ENCODE assay signal across 19 cellular contexts in genomic region chr9:76433851-76434250, GRCh38. TPM values are rescaled to one million over a fixed set of nuclear protein-coding genes. Genes with fewer than 3 reads are reported as not detected.
DNase-seq lines count a peak whose midpoint lies in the region; ATAC-seq and TF ChIP-seq lines count a peak whose summit lies in the region.
"Had no signal": no experiment of that assay in that cellular context is flagged by ENCODE, and none has a peak within 500 bp of the region (broad histone marks: within the 10 kb centered on the region; RNA-seq: fewer than 3 reads in every experiment).

No MANE protein-coding gene starts in this region.

- no TSS peak for BruUV-seq in MCF 10A (replicated peaks; lab: Mats Ljungman, UMichigan)

- H3K4me3 ChIP-seq in breast epithelium = no peak overlapping the region
- H3K4me3 ChIP-seq: sigmoid colon, SJSA1, upper lobe of left lung had no signal

- H3K27me3 Mint-ChIP-seq in MCF 10A (ENCODE audit: insufficient read depth, unreplicated experiment) = no peaks in the 10 kb centered on the region

- CTCF ChIA-PET in MCF 10A (lab: Yijun Ruan, JAX) = interaction anchor here (0.6 to 1.8 kb wide), 3 partner anchors 13 to 224 kb away, joined by 4 to 6 read pairs (median 6); no protein-coding TSS in a partner anchor

- no peak overlapping the region for H3K4me3 Mint-ChIP-seq in MCF 10A (ENCODE audit: unreplicated experiment)
- H3K4me3 Mint-ChIP-seq: activated naive CD4-positive, alpha-beta T cell treated with anti-CD3 and anti-CD28 coated beads, Interleukin-2, amount 10 ng/mL, durations not matched to agents 7 days and 5 days; H9; mesothelial cell of epicardium had no signal

- no peaks in the 10 kb centered on the region for H3K27me3 ChIP-seq in breast epithelium
- H3K27me3 ChIP-seq: sigmoid colon, SJSA1, upper lobe of left lung had no signal

- no peaks in the 10 kb centered on the region for H3K9me3 Mint-ChIP-seq in MCF 10A (ENCODE audit: unreplicated experiment)
- H3K9me3 Mint-ChIP-seq: activated naive CD4-positive, alpha-beta T cell treated with anti-CD3 and anti-CD28 coated beads, Interleukin-2, amount 10 ng/mL, durations not matched to agents 7 days and 5 days; H9 had no signal

- TF ChIP-seq CTCF in MCF 10A (IDR thresholded peaks at IDR 0.05; ENCODE audit: unreplicated experiment) (no peak), breast epithelium (IDR thresholded peaks at IDR 0.05) (no peak)

- DNase-seq in MCF 10A (ENCODE audit: unreplicated experiment) (peak; percentile 22), breast epithelium (ENCODE audit: low spot score in 2 of 2) (no peak), fibroblast of peridontal ligament (ENCODE audit: extremely low read depth) (peak; percentile 75), mesenteric fat pad (ENCODE audit: low spot score) (no peak), germinal center (ENCODE audit: low spot score) (no peak), NCI-H82 treated with DMSO at 0.1 percent for 48 hours (lab: John Stamatoyannopoulos, UW; ENCODE audit: unreplicated experiment) (no peak)
- DNase-seq: activated CD8-positive, alpha-beta memory T cell treated with anti-CD3 and anti-CD28 coated beads for 24 hours; activated naive CD4-positive, alpha-beta T cell treated with anti-CD3 and anti-CD28 coated beads, Interleukin-2, amount 10 ng/mL, durations not matched to agents 7 days and 5 days; caudate nucleus; islet precursor cell; NCI-H1417 treated with DMSO at 0.1 percent for 48 hours; sigmoid colon; stimulated activated CD4-positive, alpha-beta T cell treated with anti-CD3 and anti-CD28 coated beads, Interleukin-4, amount 100 ng/mL, for 4 hours had no signal

- no peaks in the 10 kb centered on the region for H3K36me3 Mint-ChIP-seq in MCF 10A (ENCODE audit: insufficient read depth, unreplicated experiment)
- H3K36me3 Mint-ChIP-seq: activated naive CD4-positive, alpha-beta T cell treated with anti-CD3 and anti-CD28 coated beads, Interleukin-2, amount 10 ng/mL, durations not matched to agents 7 days and 5 days; mesothelial cell of epicardium had no signal

- TF ChIP-seq POLR2A in breast epithelium (IDR thresholded peaks at IDR 0.05) = no peak

- no peaks in the 10 kb centered on the region for H3K9me3 ChIP-seq in breast epithelium
- H3K9me3 ChIP-seq: sigmoid colon, SJSA1, upper lobe of left lung had no signal

- no peaks in the 10 kb centered on the region for H3K4me1 Mint-ChIP-seq in MCF 10A (ENCODE audit: insufficient read depth, unreplicated experiment)

- ATAC-seq in SK-N-SH treated with all-trans-retinoic acid at 6 μM for 48 hours (peak; percentile 78), HG02973 (IDR thresholded peaks at IDR 0.05; ENCODE audit: unreplicated experiment) (no peak)

- H3K36me3 ChIP-seq in breast epithelium = no peaks in the 10 kb centered on the region
- H3K36me3 ChIP-seq: sigmoid colon, SJSA1, upper lobe of left lung had no signal

- H3K4me1 ChIP-seq in breast epithelium = no peaks in the 10 kb centered on the region
- H3K4me1 ChIP-seq: sigmoid colon, SJSA1, upper lobe of left lung had no signal

- no peak overlapping the region for H3K27ac ChIP-seq in breast epithelium
- H3K27ac ChIP-seq: sigmoid colon, SJSA1, upper lobe of left lung had no signal

- no peak overlapping the region for H3K27ac Mint-ChIP-seq in MCF 10A (ENCODE audit: low read depth, unreplicated experiment)
- H3K27ac Mint-ChIP-seq: activated naive CD4-positive, alpha-beta T cell treated with anti-CD3 and anti-CD28 coated beads, Interleukin-2, amount 10 ng/mL, durations not matched to agents 7 days and 5 days; H9; mesothelial cell of epicardium had no signal

- intact Hi-C loops in MCF 10A (cut with micrococcal nuclease) = no loop called here
- intact Hi-C loops in breast epithelium (cut with DNase I; ENCODE audit: low total_unique reads) = no loop called here

- POLR2A ChIA-PET in MCF 10A (lab: Yijun Ruan, JAX) = no interaction called here

TF ChIP-seq in SK-N-SH treated with all-trans-retinoic acid at 6 μM for 48 hours, 23 proteins besides CTCF, POLR2A, EP300 and RAD21 (continues in another document):
- TF ChIP-seq CSRNP3 (CRISPR knock-in tag; IDR thresholded peaks at IDR 0.05) (no peak), TOX (CRISPR knock-in tag; IDR thresholded peaks at IDR 0.05; ENCODE audit: borderline replicate concordance) (no peak), GLIS3 (CRISPR knock-in tag; IDR thresholded peaks at IDR 0.05) (no peak), ZNF70 (CRISPR knock-in tag; IDR thresholded peaks at IDR 0.05) (no peak), CREB5 (CRISPR knock-in tag; IDR thresholded peaks at IDR 0.05; ENCODE audit: low read depth) (no peak), PPARA (CRISPR knock-in tag; IDR thresholded peaks at IDR 0.05; ENCODE audit: borderline replicate concordance) (no peak), ZNF565 (CRISPR knock-in tag; conservative IDR thresholded peaks at IDR 0.05; ENCODE audit: low read depth) (no peak), PATZ1 (CRISPR knock-in tag; IDR thresholded peaks at IDR 0.05; ENCODE audit: borderline replicate concordance) (no peak), ARNTL (CRISPR knock-in tag; IDR thresholded peaks at IDR 0.05; ENCODE audit: borderline replicate concordance, low read depth) (no peak), ZNF8 (CRISPR knock-in tag; IDR thresholded peaks at IDR 0.05) (no peak), TCF4 (CRISPR knock-in tag; IDR thresholded peaks at IDR 0.05; ENCODE audit: borderline replicate concordance) (no peak), SNAI2 (CRISPR knock-in tag; IDR thresholded peaks at IDR 0.05) (no peak), CSDC2 (CRISPR knock-in tag; IDR thresholded peaks at IDR 0.05) (no peak), ZFP3 (CRISPR knock-in tag; IDR thresholded peaks at IDR 0.05) (no peak), ISL1 (CRISPR knock-in tag; IDR thresholded peaks at IDR 0.05) (no peak), ZFP30 (CRISPR knock-in tag; IDR thresholded peaks at IDR 0.05) (no peak), RARB (CRISPR knock-in tag; IDR thresholded peaks at IDR 0.05) (no peak)

RNA-seq across cellular contexts. Expression of gene GCNT1, which starts 25.1 kb away (rescaled TPM):
- total RNA-seq in MCF 10A (2022) (11.5 and 12.4 TPM in 2 replicates), breast epithelium (10 to 100 TPM in 2 of 3 donors, 1 to 10 TPM in 1; 7.9 to 16.5 (median 10.1) TPM), mesenteric fat pad (15.3 TPM)

RNA-seq across cellular contexts. Expression of gene RFK, which starts 39.6 kb away (rescaled TPM):
- total RNA-seq in MCF 10A (2022) (22.6 and 27.0 TPM in 2 replicates), breast epithelium (10 to 100 TPM; 12.2 to 26.2 (median 23.9) TPM), mesenteric fat pad (17.3 TPM)

Comparison
In these comparisons a context has a peak if more than half of its experiments do, and no peak if none do; other contexts are left out.
1. DNase-seq: peak in MCF 10A (single experiment) and fibroblast of peridontal ligament (single experiment); none in breast epithelium (0 of 2), mesenteric fat pad (single experiment), germinal center (single experiment) and NCI-H82 treated with DMSO at 0.1 percent for 48 hours (single experiment).